Comparison of ENCODE assay signal across 8 cellular contexts in the genomic region with DNA sequence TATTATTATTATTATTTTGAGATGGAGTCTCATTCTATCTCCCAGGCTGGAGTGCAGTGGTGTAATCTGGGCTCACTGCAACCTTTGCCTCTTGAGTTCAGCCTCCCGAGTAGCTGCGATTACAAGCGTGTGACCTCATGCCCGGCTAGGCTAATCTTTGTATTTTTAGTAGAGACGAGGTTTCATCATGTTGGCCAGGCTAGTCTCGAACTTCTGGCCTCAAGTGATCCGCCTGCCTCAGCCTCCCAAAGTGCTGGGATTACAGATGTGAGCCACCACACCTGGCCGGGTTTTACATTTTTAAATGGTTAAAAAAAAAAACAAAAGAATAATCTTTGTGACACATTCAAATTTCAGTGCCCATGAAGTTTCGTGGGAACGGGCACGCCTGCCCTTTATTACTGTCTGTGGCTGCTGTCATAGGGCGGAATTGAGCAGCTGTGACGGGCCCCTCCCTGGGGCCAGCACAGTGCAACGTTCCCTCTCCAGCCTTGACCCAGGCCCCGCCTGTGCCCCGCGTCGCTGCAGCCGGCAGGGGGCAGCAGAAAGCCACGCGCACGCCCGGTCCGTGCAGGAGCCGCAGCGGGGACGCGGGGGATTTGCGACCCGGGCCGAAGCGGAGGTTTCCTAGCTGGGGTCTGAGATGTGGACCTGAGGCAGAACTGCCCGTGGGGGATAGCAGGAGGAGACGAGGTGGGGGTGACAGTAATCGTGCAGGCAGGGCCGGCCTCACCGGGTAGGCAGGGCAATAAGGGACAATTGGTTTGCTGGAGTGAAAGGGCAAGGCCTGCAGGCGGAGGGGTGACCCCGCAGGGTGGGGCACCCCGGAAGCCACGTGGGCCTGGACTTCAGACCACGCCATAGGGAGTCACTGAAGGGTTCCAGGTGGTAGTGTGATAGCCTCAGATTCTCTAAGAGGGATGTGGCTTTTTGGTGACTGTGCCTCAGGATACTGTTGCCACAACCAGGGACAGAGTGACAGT. TPM values are rescaled to one million over a fixed set of nuclear protein-coding genes. Genes with fewer than 3 reads are reported as not detected.
DNase-seq lines count a peak whose midpoint lies in the region; ATAC-seq and TF ChIP-seq lines count a peak whose summit lies in the region.

No MANE protein-coding gene starts in this region.

- peak overlapping the region; percentile 49 for H3K9ac ChIP-seq in neural cell (ENCODE audit: low read length)

- H3K27me3 ChIP-seq in neural cell (ENCODE audit: insufficient read depth, low read depth, low read length) (no peaks in the 10 kb centered on the region), stomach (no peaks in the 10 kb centered on the region)

- no peaks in the 10 kb centered on the region for H4K20me1 ChIP-seq in neural cell (ENCODE audit: insufficient read depth)

- DNase-seq in D341Med (ENCODE audit: low spot score) (peak; percentile 94), HT1080 (ENCODE audit: low read depth) (peak; percentile 67), RKO (ENCODE audit: low spot score) (peak; percentile 89), fibroblast of the aortic adventitia (ENCODE audit: low read depth) (peak; percentile 52), stomach (peak; percentile 83)
- peak; percentile 71 for DNase-seq in activated T-helper 2 cell treated with anti-CD3 and anti-CD28 coated beads, Interferon-gamma antibody, Interleukin-2, Interleukin-4, amounts not matched to agents 10 μg/mL and 5 μg/mL and 100 μg/mL, durations not matched to agents 14 hours and 24 hours and 36 hours (ENCODE audit: low spot score)

- peak overlapping the region; percentile 30 for H3K4me2 ChIP-seq in neural cell (ENCODE audit: low read length)

- peak; percentile 98 for ATAC-seq in GM21381 (IDR thresholded peaks at IDR 0.05; ENCODE audit: unreplicated experiment)

- H3K9me3 ChIP-seq in neural cell (ENCODE audit: low read length) (no peaks in the 10 kb centered on the region), stomach (no peaks in the 10 kb centered on the region)

- H3K4me3 Mint-ChIP-seq in activated T-helper 2 cell treated with anti-CD3 and anti-CD28 coated beads, Interferon-gamma antibody, Interleukin-2, Interleukin-4, amounts not matched to agents 10 μg/mL and 5 μg/mL and 100 μg/mL, durations not matched to agents 14 hours and 24 hours and 36 hours (ENCODE audit: low read depth) = no peak overlapping the region

- intact Hi-C loops in activated T-helper 2 cell treated with anti-CD3 and anti-CD28 coated beads, Interferon-gamma antibody, Interleukin-2, Interleukin-4, amounts not matched to agents 10 μg/mL and 5 μg/mL and 100 μg/mL, durations not matched to agents 14 hours and 24 hours and 36 hours (cut with micrococcal nuclease) = loop anchor here (1.0 kb wide), 1 partner anchor 268 kb away; no protein-coding TSS in a partner anchor
- intact Hi-C loops in stomach (cut with DNase I; ENCODE audit: low total_unique reads) = loop anchor here (5.0 kb wide), 1 partner anchor 268 kb away; no protein-coding TSS in a partner anchor

- H3K27me3 Mint-ChIP-seq in activated T-helper 2 cell treated with anti-CD3 and anti-CD28 coated beads, Interferon-gamma antibody, Interleukin-2, Interleukin-4, amounts not matched to agents 10 μg/mL and 5 μg/mL and 100 μg/mL, durations not matched to agents 14 hours and 24 hours and 36 hours (ENCODE audit: low read depth) = no peaks in the 10 kb centered on the region

- H3K9me3 Mint-ChIP-seq in activated T-helper 2 cell treated with anti-CD3 and anti-CD28 coated beads, Interferon-gamma antibody, Interleukin-2, Interleukin-4, amounts not matched to agents 10 μg/mL and 5 μg/mL and 100 μg/mL, durations not matched to agents 14 hours and 24 hours and 36 hours = no peaks in the 10 kb centered on the region

- peak overlapping the region; percentile 65 for H3K4me3 ChIP-seq in fibroblast of the aortic adventitia (ENCODE audit: low read depth, low read length)
- H3K4me3 ChIP-seq in neural cell (ENCODE audit: low read length) = peak overlapping the region; percentile 62
- peak overlapping the region; percentile 35 to 50 (median 41) for H3K4me3 ChIP-seq in stomach

- H3K4me1 Mint-ChIP-seq in activated T-helper 2 cell treated with anti-CD3 and anti-CD28 coated beads, Interferon-gamma antibody, Interleukin-2, Interleukin-4, amounts not matched to agents 10 μg/mL and 5 μg/mL and 100 μg/mL, durations not matched to agents 14 hours and 24 hours and 36 hours (ENCODE audit: low read depth) = peaks cover 24% of the 10 kb centered on the region

- no peaks in the 10 kb centered on the region for H3K79me2 ChIP-seq in neural cell (replicated peaks; ENCODE audit: insufficient read depth, low read length)

- 6 to 11% (median 8%) methylated on average over 41 to 42 of the region's 42 CpGs for WGBS in stomach, 5 donors

- no peak overlapping the region for H3K27ac ChIP-seq in neural cell (ENCODE audit: low read length)
- peak overlapping the region; percentile 38 to 83 (median 74) for H3K27ac ChIP-seq in stomach

- no peaks in the 10 kb centered on the region for H3K9me2 ChIP-seq in neural cell (ENCODE audit: insufficient read depth, low read length)

- H3K27ac Mint-ChIP-seq in activated T-helper 2 cell treated with anti-CD3 and anti-CD28 coated beads, Interferon-gamma antibody, Interleukin-2, Interleukin-4, amounts not matched to agents 10 μg/mL and 5 μg/mL and 100 μg/mL, durations not matched to agents 14 hours and 24 hours and 36 hours = peak overlapping the region; percentile 78

- H3F3A ChIP-seq in neural cell (ENCODE audit: insufficient read depth, low read length, poor library complexity, severe bottlenecking) = no peaks in the 10 kb centered on the region

- TF ChIP-seq RAD21 in neural cell (conservative IDR thresholded peaks at IDR 0.05) = peak; percentile 93

- H3K4me1 ChIP-seq in stomach = peaks cover 32 to 55% (median 44%) of the 10 kb centered on the region in 4 donors

- H2AFZ ChIP-seq in neural cell (ENCODE audit: low read depth, low read length) = no peak overlapping the region

- no peaks in the 10 kb centered on the region for H3K36me3 ChIP-seq in neural cell (ENCODE audit: insufficient read depth, low read length)
- H3K36me3 ChIP-seq in stomach = peaks cover 0 to 3% (median 0%) of the 10 kb centered on the region in 4 donors

- no peak for TF ChIP-seq EP300 in neural cell (conservative IDR thresholded peaks at IDR 0.05; ENCODE audit: poor library complexity, severe bottlenecking)
- TF ChIP-seq EP300 in stomach (IDR thresholded peaks at IDR 0.05) = no peak

- TF ChIP-seq CTCF in fibroblast of the aortic adventitia (IDR thresholded peaks at IDR 0.05; ENCODE audit: insufficient read depth, low read length) (peak; percentile 87), neural cell (IDR thresholded peaks at IDR 0.05; ENCODE audit: poor library complexity, severe bottlenecking) (peak; percentile 96), stomach (IDR thresholded peaks at IDR 0.05) (peak in 6 of 7 experiments; percentile 53 to 98 (median 98))

- no peak for TF ChIP-seq POLR2A in stomach (IDR thresholded peaks at IDR 0.05)

- peaks cover 67% of the 10 kb centered on the region for H3K36me3 Mint-ChIP-seq in activated T-helper 2 cell treated with anti-CD3 and anti-CD28 coated beads, Interferon-gamma antibody, Interleukin-2, Interleukin-4, amounts not matched to agents 10 μg/mL and 5 μg/mL and 100 μg/mL, durations not matched to agents 14 hours and 24 hours and 36 hours (ENCODE audit: low read depth)

TF ChIP-seq in neural cell, 6 proteins besides CTCF, POLR2A, EP300 and RAD21:
- TF ChIP-seq EZH2 (IDR thresholded peaks at IDR 0.05; ENCODE audit: borderline replicate concordance, insufficient read depth, low read length, poor library complexity, severe bottlenecking) (no peak), MXI1 (conservative IDR thresholded peaks at IDR 0.05; ENCODE audit: poor library complexity, severe bottlenecking) (peak; percentile 20), SMC3 (conservative IDR thresholded peaks at IDR 0.05; ENCODE audit: poor library complexity) (peak; percentile 98), POLR2AphosphoS5 (IDR thresholded peaks at IDR 0.05) (no peak), TAF1 (IDR thresholded peaks at IDR 0.05; ENCODE audit: low read depth) (no peak)

RNA-seq across cellular contexts. Expression of gene SYTL3, which starts 54.3 kb away (rescaled TPM):
- 5.5 and 5.7 TPM in 2 replicates for total RNA-seq in HT1080 (2014; rRNA removed; shearing (Covaris generic))
- 7.2 and 7.9 TPM in 2 replicates for polyA plus RNA-seq in HT1080 (2015; cell fraction: cytosol; rRNA removed)
- 7.6 and 8.7 TPM in 2 replicates for polyA plus RNA-seq in HT1080 (2015; cell fraction: nucleus; rRNA removed)
- 232 and 242 TPM in 2 replicates for total RNA-seq in activated T-helper 2 cell treated with anti-CD3 and anti-CD28 coated beads, Interferon-gamma antibody, Interleukin-2, Interleukin-4, amounts not matched to agents 10 μg/mL and 5 μg/mL and 100 μg/mL, durations not matched to agents 14 hours and 24 hours and 36 hours
- total RNA-seq in fibroblast of the aortic adventitia (ENCODE audit: low replicate concordance) (1.9 and 10.5 TPM in 2 replicates), stomach (10 to 100 TPM in 1 of 5 donors, 1 to 10 TPM in 4; 3.1 to 14.6 (median 8.1) TPM)
- polyA plus RNA-seq in neural cell (2.1 and 3.8 TPM in 2 replicates), stomach (1 to 10 TPM; 3.4 to 5.2 (median 3.9) TPM)
- 1.9 and 4.3 TPM in 2 replicates for polyA minus RNA-seq in neural cell

RNA-seq across cellular contexts. Expression of gene DYNLT1, which starts 59.6 kb away (rescaled TPM):
- 47.4 and 63.4 TPM in 2 replicates for total RNA-seq in HT1080 (2014; rRNA removed; shearing (Covaris generic))
- polyA plus RNA-seq in HT1080 (2015; cell fraction: cytosol; rRNA removed) = 98.5 and 113 TPM in 2 replicates
- polyA plus RNA-seq in HT1080 (2015; cell fraction: nucleus; rRNA removed) = 46.4 and 64.6 TPM in 2 replicates
- total RNA-seq in activated T-helper 2 cell treated with anti-CD3 and anti-CD28 coated beads, Interferon-gamma antibody, Interleukin-2, Interleukin-4, amounts not matched to agents 10 μg/mL and 5 μg/mL and 100 μg/mL, durations not matched to agents 14 hours and 24 hours and 36 hours = 94.4 and 108 TPM in 2 replicates
- 65.4 and 138 TPM in 2 replicates for total RNA-seq in fibroblast of the aortic adventitia (ENCODE audit: low replicate concordance)
- 280 and 320 TPM in 2 replicates for polyA plus RNA-seq in neural cell
- 108 and 114 TPM in 2 replicates for polyA minus RNA-seq in neural cell
- 100 to 1,000 TPM in 3 of 5 donors, 10 to 100 TPM in 1, 1 to 10 TPM in 1; 5.8 to 294 (median 102) TPM for total RNA-seq in stomach
- 100 to 1,000 TPM; 183 to 208 (median 196) TPM for polyA plus RNA-seq in stomach

Comparison
In these comparisons a context has a peak if more than half of its experiments do, and no peak if none do; other contexts are left out.
1. RNA of gene SYTL3, which starts 54.3 kb away (total RNA-seq): 232 to 242 TPM in activated T-helper 2 cell treated with anti-CD3 and anti-CD28 coated beads, Interferon-gamma antibody, Interleukin-2, Interleukin-4, amounts not matched to agents 10 μg/mL and 5 μg/mL and 100 μg/mL, durations not matched to agents 14 hours and 24 hours and 36 hours; 3.1 to 14.6 TPM in stomach, 5.5 to 5.7 TPM in HT1080 and 1.9 to 10.5 TPM in fibroblast of the aortic adventitia; every median in the first group is over 10 times any median in the second.
2. Peak in every context shown above with its lines, with median percentiles within 50 percentile points of each other: DNase-seq, H3K4me3 ChIP-seq and CTCF ChIP-seq.